Comparison of ENCODE assay signal across 9 cellular contexts in genomic region chr9:130023147-130023787, GRCh38. TPM values are rescaled to one million over a fixed set of nuclear protein-coding genes. Genes with fewer than 3 reads are reported as not detected.
DNase-seq lines count a peak whose midpoint lies in the region; ATAC-seq and TF ChIP-seq lines count a peak whose summit lies in the region.
"Had no signal": no experiment of that assay in that cellular context is flagged by ENCODE, and none has a peak within 500 bp of the region (broad histone marks: within the 10 kb centered on the region; RNA-seq: fewer than 3 reads in every experiment).

No MANE protein-coding gene starts in this region.

- H3K27ac ChIP-seq in tibial nerve, result peak overlapping the region in 3 of 4 donors; percentile 12 to 40 (median 28)

- no peaks in the 10 kb centered on the region for H3K27me3 Mint-ChIP-seq in activated T-cell treated with anti-CD3 and anti-CD28 coated beads, Interleukin-2, amount 50 U/mL, for 4 hours (ENCODE audit: low read depth)

- TF ChIP-seq POLR2A in tibial nerve (IDR thresholded peaks at IDR 0.05), result no peak

- H3K4me3 Mint-ChIP-seq in activated T-cell treated with anti-CD3 and anti-CD28 coated beads, Interleukin-2, amount 50 U/mL, for 4 hours, result peak overlapping the region; percentile 66

- 62 to 67% methylated on average over 7 of the region's 7 CpGs for WGBS in tibial nerve, 2 donors

- peak; percentile 36 to 57 for ATAC-seq in activated T-cell treated with anti-CD3 and anti-CD28 coated beads, Interleukin-2, amount 50 U/mL, for 4 hours
- ATAC-seq in HG03354 (IDR thresholded peaks at IDR 0.05; ENCODE audit: poor library complexity, severe bottlenecking, unreplicated experiment), result peak; percentile 51

- H3K4me3 ChIP-seq in epithelial cell of esophagus (ENCODE audit: low read length) (no peak overlapping the region), tibial nerve (no peak overlapping the region)

- H3K27me3 ChIP-seq in tibial nerve, result no peaks in the 10 kb centered on the region

- H3K9me3 Mint-ChIP-seq in activated T-cell treated with anti-CD3 and anti-CD28 coated beads, Interleukin-2, amount 50 U/mL, for 4 hours, result peaks cover 5% of the 10 kb centered on the region

- H3K36me3 Mint-ChIP-seq in activated T-cell treated with anti-CD3 and anti-CD28 coated beads, Interleukin-2, amount 50 U/mL, for 4 hours (ENCODE audit: insufficient read depth), result peaks cover 31% of the 10 kb centered on the region

- peaks cover 0 to 61% (median 13%) of the 10 kb centered on the region in 4 donors for H3K4me1 ChIP-seq in tibial nerve

- TF ChIP-seq CTCF in epithelial cell of esophagus (IDR thresholded peaks at IDR 0.05; ENCODE audit: insufficient read depth, low read depth, low read length, missing control alignments) (no peak), tibial nerve (IDR thresholded peaks at IDR 0.05) (no peak)

- DNase-seq in activated T-cell treated with anti-CD3 and anti-CD28 coated beads, Interleukin-2, amount 50 U/mL, for 4 hours, result no peak
- no peak for DNase-seq in activated T-cell treated with anti-CD3 and anti-CD28 coated beads for 4 hours
- peak; percentile 41 for DNase-seq in epithelial cell of esophagus (ENCODE audit: low read depth)
- no peak for DNase-seq in tibial nerve (ENCODE audit: low spot score in 2 of 2)
- no peak for DNase-seq in NOMO-1 treated with DMSO at 0.1 percent for 48 hours (lab: John Stamatoyannopoulos, UW; ENCODE audit: unreplicated experiment)
- DNase-seq in EL, result no peak
- no peak for DNase-seq in AG20443 (ENCODE audit: low spot score)
- DNase-seq: KBM-7 had no signal

- peaks cover 86% of the 10 kb centered on the region for H3K4me1 Mint-ChIP-seq in activated T-cell treated with anti-CD3 and anti-CD28 coated beads, Interleukin-2, amount 50 U/mL, for 4 hours (ENCODE audit: low read depth)

- peaks cover 0 to 7% (median 0%) of the 10 kb centered on the region in 3 donors for H3K36me3 ChIP-seq in tibial nerve

- H3K9me3 ChIP-seq in tibial nerve, result peaks cover 0 to 3% (median 0%) of the 10 kb centered on the region in 4 donors

- TF ChIP-seq EP300 in tibial nerve (IDR thresholded peaks at IDR 0.05), result no peak

RNA-seq across cellular contexts. Expression of gene FNBP1, which starts 19.7 kb away (rescaled TPM):
- 100 to 1,000 TPM; 156 to 174 (median 163) TPM for total RNA-seq in activated T-cell treated with anti-CD3 and anti-CD28 coated beads, Interleukin-2, amount 50 U/mL, for 4 hours
- total RNA-seq in tibial nerve, result 100 to 1,000 TPM in 1 of 4 donors, 10 to 100 TPM in 3; 77.0 to 114 (median 86.4) TPM

RNA-seq across cellular contexts. Expression of gene GPR107, which starts 30.4 kb away (rescaled TPM):
- total RNA-seq in activated T-cell treated with anti-CD3 and anti-CD28 coated beads, Interleukin-2, amount 50 U/mL, for 4 hours, result 10 to 100 TPM; 15.9 to 21.7 (median 17.9) TPM
- 10 to 100 TPM; 19.3 to 36.1 (median 28.9) TPM for total RNA-seq in tibial nerve
